ENCODE assay signal across 8 cellular contexts in the genomic region with DNA sequence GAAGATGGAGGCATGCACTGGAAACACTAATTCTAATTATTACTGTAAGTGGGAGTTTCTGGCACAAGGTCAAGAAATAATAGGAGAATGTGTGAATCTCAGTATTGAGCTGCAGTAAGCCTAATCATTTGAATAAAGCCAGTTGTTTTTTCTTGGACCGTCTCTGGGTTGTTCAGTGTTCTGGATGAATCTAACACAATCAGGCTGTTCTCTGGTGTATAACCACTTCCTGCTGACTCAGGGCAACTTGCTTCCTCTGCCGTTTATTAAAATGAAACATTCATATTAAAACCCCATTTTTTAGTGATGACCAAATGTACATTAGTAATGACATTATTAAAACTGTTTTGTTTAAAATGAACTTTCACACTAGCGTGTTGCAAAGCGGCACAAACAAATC.
DNase-seq lines count a peak whose midpoint lies in the region; ATAC-seq and TF ChIP-seq lines count a peak whose summit lies in the region.

No MANE protein-coding gene starts in this region.

- no peaks in the 10 kb centered on the region; the same call in 1 of the 2 replicates for H3K9me3 ChIP-seq in MG63

- no peaks in the 10 kb centered on the region for H3K27me3 ChIP-seq in MG63

- TF ChIP-seq CTCF in AG09309 (IDR thresholded peaks at IDR 0.05; ENCODE audit: control insufficient read depth, insufficient read depth, low read depth, low read length, missing control alignments): no peak

- H3K4me3 ChIP-seq in AG09309 (ENCODE audit: control insufficient read depth, low read depth, low read length) (no peak overlapping the region), MG63 (no peak overlapping the region), skeletal muscle cell (ENCODE audit: low read depth, low read length) (no peak overlapping the region)

- DNase-seq in AG09309 (ENCODE audit: low read depth) (peak; percentile 31), MG63 (peak; percentile 54), dermis blood vessel endothelial cell (peak; percentile 86), skeletal muscle cell (ENCODE audit: low read depth) (peak; percentile 53), NCI-H526 treated with DMSO at 0.1 percent for 48 hours (lab: John Stamatoyannopoulos, UW) (no peak)
- DNase-seq in stimulated activated CD4-positive, alpha-beta T cell treated with anti-CD3 and anti-CD28 coated beads, Interleukin-4, amount 100 ng/mL, for 1 hour: no peak

- H3K36me3 ChIP-seq in MG63: no peaks in the 10 kb centered on the region

- ATAC-seq in GM19351 (IDR thresholded peaks at IDR 0.05; ENCODE audit: unreplicated experiment) (peak; percentile 79), HG03025 (IDR thresholded peaks at IDR 0.05; ENCODE audit: low FRiP score, unreplicated experiment) (no peak)

Comparison
In these comparisons a context has a peak if more than half of its experiments do, and no peak if none do; other contexts are left out.
1. DNase-seq: peak in AG09309 (single experiment), MG63 (single experiment), dermis blood vessel endothelial cell (single experiment) and skeletal muscle cell (single experiment); none in NCI-H526 treated with DMSO at 0.1 percent for 48 hours (single experiment) and stimulated activated CD4-positive, alpha-beta T cell treated with anti-CD3 and anti-CD28 coated beads, Interleukin-4, amount 100 ng/mL, for 1 hour (single experiment).